In genomic region chr18:49514577-49514976, GRCh38 we compare ENCODE assay signal across 18 cellular contexts. TPM values are rescaled to one million over a fixed set of nuclear protein-coding genes. Genes with fewer than 3 reads are reported as not detected.
"Had no signal": no experiment of that assay in that cellular context is flagged by ENCODE, and none has a peak within 500 bp of the region (broad histone marks: within the 10 kb centered on the region; RNA-seq: fewer than 3 reads in every experiment).

No MANE protein-coding gene starts in this region.

- H3K9me3 ChIP-seq: adrenal gland, esophagus squamous epithelium, neutrophil, upper lobe of right lung had no signal

- H3K27me3 ChIP-seq: esophagus squamous epithelium, neutrophil, upper lobe of right lung had no signal

- H3K27ac ChIP-seq: adrenal gland, esophagus squamous epithelium, neutrophil, SK-N-MC, skin epidermis, upper lobe of right lung had no signal

- H3K4me1 Mint-ChIP-seq: activated naive CD4-positive, alpha-beta T cell treated with anti-CD3 and anti-CD28 coated beads, Interleukin-2, amount 50 U/mL, for 24 hours; naive thymus-derived CD8-positive, alpha-beta T cell; T-cell had no signal

- H3K36me3 ChIP-seq: adrenal gland, esophagus squamous epithelium, neutrophil, upper lobe of right lung had no signal

- DNase-seq: activated CD4-positive, alpha-beta T cell treated with anti-CD3 and anti-CD28 coated beads for 1 hour; activated CD4-positive, alpha-beta T cell treated with anti-CD3 and anti-CD28 coated beads, Interleukin-2, amount 50 U/mL, for 4 hours; activated T-cell treated with anti-CD3 and anti-CD28 coated beads, Interleukin-2, amount 50 U/mL, for 1 hour; adrenal gland; esophagus squamous epithelium; naive thymus-derived CD8-positive, alpha-beta T cell; retina; stimulated activated CD4-positive, alpha-beta T cell treated with anti-CD3 and anti-CD28 coated beads, Interleukin-4, amount 100 ng/mL, for 4 hours; stimulated activated CD8-positive, alpha-beta memory T cell treated with anti-CD3 and anti-CD28 coated beads, Interleukin-4, amount 100 ng/mL, for 48 hours; stimulated activated naive CD4-positive, alpha-beta T cell treated with Interleukin-2 at 50 U/mL for 16 hours; T-cell; T-helper 9 cell; upper lobe of right lung had no signal

- ATAC-seq: naive thymus-derived CD8-positive, alpha-beta T cell; T-cell; upper lobe of right lung had no signal

- H3K9me3 Mint-ChIP-seq: activated naive CD4-positive, alpha-beta T cell treated with anti-CD3 and anti-CD28 coated beads, Interleukin-2, amount 50 U/mL, for 24 hours; activated T-helper 2 cell treated with anti-CD3 and anti-CD28 coated beads, Interferon-gamma antibody, Interleukin-2, Interleukin-4, amounts not matched to agents 10 μg/mL and 5 μg/mL and 100 μg/mL, durations not matched to agents 14 hours and 24 hours and 36 hours; naive thymus-derived CD8-positive, alpha-beta T cell; T-cell had no signal

- H3K4me1 ChIP-seq: adrenal gland, esophagus squamous epithelium, upper lobe of right lung had no signal

- H3K27ac Mint-ChIP-seq: activated naive CD4-positive, alpha-beta T cell treated with anti-CD3 and anti-CD28 coated beads, Interleukin-2, amount 50 U/mL, for 24 hours; activated T-helper 2 cell treated with anti-CD3 and anti-CD28 coated beads, Interferon-gamma antibody, Interleukin-2, Interleukin-4, amounts not matched to agents 10 μg/mL and 5 μg/mL and 100 μg/mL, durations not matched to agents 14 hours and 24 hours and 36 hours; naive thymus-derived CD8-positive, alpha-beta T cell; T-cell had no signal

- H3K4me3 ChIP-seq: adrenal gland, esophagus squamous epithelium, SK-N-MC, skin epidermis, upper lobe of right lung had no signal

- H3K36me3 Mint-ChIP-seq: activated naive CD4-positive, alpha-beta T cell treated with anti-CD3 and anti-CD28 coated beads, Interleukin-2, amount 50 U/mL, for 24 hours; naive thymus-derived CD8-positive, alpha-beta T cell; T-cell had no signal

- H3K4me3 Mint-ChIP-seq: activated naive CD4-positive, alpha-beta T cell treated with anti-CD3 and anti-CD28 coated beads, Interleukin-2, amount 50 U/mL, for 24 hours; naive thymus-derived CD8-positive, alpha-beta T cell; T-cell had no signal

RNA-seq across cellular contexts. Expression of gene LIPG, which starts 47.3 kb away (rescaled TPM):
- total RNA-seq: naive thymus-derived CD8-positive, alpha-beta T cell had no signal
- polyA plus RNA-seq: naive thymus-derived CD8-positive, alpha-beta T cell had no signal
